8 cellular contexts compared by ENCODE assay signal in the genomic region with DNA sequence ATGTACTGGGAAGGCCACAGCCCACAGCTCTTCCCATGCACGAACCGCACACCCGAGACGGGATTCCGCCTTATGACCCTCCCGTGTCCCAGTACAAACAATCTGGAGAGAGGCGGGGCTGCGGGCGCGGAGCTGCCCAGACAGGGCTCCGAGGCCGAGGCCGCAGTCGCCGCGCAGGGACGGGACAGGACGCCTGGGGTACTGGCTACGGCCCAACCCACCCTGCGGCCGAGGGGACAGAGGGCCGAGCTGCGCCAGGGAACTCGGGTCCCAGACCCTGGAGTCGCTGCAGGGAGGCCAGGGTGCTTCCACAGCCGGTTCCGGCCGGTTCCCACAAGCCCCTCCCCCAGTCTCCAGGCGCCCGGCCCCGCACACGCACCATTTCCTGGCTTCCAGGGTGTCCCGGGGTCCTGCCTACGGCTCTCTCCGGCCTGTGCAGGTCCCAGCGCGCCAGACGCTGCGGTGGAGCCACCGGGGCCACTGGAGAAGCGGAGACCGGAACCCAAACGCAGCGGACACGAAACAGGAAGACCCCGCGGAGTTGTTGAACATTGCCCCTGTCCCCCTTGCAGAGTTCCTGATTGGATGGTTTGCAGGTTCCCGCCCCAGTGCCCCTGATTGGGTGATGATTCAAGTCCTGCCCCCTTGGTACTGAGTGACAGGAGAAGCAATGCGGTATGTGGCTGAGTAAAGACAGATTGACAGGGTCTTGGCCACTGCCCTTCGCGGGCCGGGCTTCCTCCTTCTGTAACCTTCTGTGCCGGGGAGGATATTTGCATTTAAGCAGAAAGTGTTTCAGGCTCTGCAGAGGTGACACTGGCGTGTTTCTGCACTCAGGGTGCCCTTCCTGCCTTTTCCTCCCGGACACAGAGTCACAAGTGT. TPM values are rescaled to one million over a fixed set of nuclear protein-coding genes. Genes with fewer than 3 reads are reported as not detected.
DNase-seq lines count a peak whose midpoint lies in the region; ATAC-seq and TF ChIP-seq lines count a peak whose summit lies in the region.

A gene (minus strand): TSS at position 532 of the 882 bp plus-strand sequence. CDS start 150 bp downstream, at position 382.

- H3K4me3 ChIP-seq in BLaER1, result peak within 1 kb of the TSS; percentile 88
- peak within 1 kb of the TSS; percentile 52 to 62 for H3K4me3 ChIP-seq in left lung

- POLR2A ChIA-PET in activated CD4-positive, alpha-beta T cell treated with anti-CD3 and anti-CD28 coated beads, Interleukin-2, amount 10 ng/mL, durations not matched to agents 7 days and 5 days (lab: Charles Lee), result interaction anchor here (0.6 to 0.9 kb wide), 2 partner anchors 54 to 56 kb away, joined by 3 read pairs; no protein-coding TSS in a partner anchor

- H3K4me3 Mint-ChIP-seq in activated CD4-positive, alpha-beta T cell treated with anti-CD3 and anti-CD28 coated beads, Interleukin-2, amount 10 ng/mL, durations not matched to agents 7 days and 5 days, result peak within 1 kb of the TSS; percentile 93
- peak within 1 kb of the TSS; percentile 85 for H3K4me3 Mint-ChIP-seq in dendritic cell treated with granulocyte-macrophage colony-stimulating factor and Interleukin-4, amounts not matched to agents 40 ng/mL and 50 ng/mL, for 4 days

- peaks cover 38% of the 10 kb centered on the region for H3K4me1 Mint-ChIP-seq in activated CD4-positive, alpha-beta T cell treated with anti-CD3 and anti-CD28 coated beads, Interleukin-2, amount 10 ng/mL, durations not matched to agents 7 days and 5 days
- H3K4me1 Mint-ChIP-seq in dendritic cell treated with granulocyte-macrophage colony-stimulating factor and Interleukin-4, amounts not matched to agents 40 ng/mL and 50 ng/mL, for 4 days (ENCODE audit: low read depth), result peaks cover 17% of the 10 kb centered on the region

- intact Hi-C loops in dendritic cell treated with granulocyte-macrophage colony-stimulating factor and Interleukin-4, amounts not matched to agents 40 ng/mL and 50 ng/mL, for 4 days (cut with micrococcal nuclease), result loop anchor here (5.0 kb wide), 1 partner anchor 54 kb away; no protein-coding TSS in a partner anchor
- intact Hi-C loops in left lung (cut with DNase I), result no loop called here

- no peaks in the 10 kb centered on the region for H3K27me3 ChIP-seq in BLaER1
- H3K27me3 ChIP-seq in left lung, result peaks cover 0 to 10% of the 10 kb centered on the region in 2 donors

- H3K4me1 ChIP-seq in BLaER1, result peaks cover 27% of the 10 kb centered on the region
- H3K4me1 ChIP-seq in left lung, result peaks cover 19 to 30% of the 10 kb centered on the region in 2 donors

- H3K4me2 ChIP-seq in BLaER1, result peak within 1 kb of the TSS; percentile 88

- peaks cover 27% of the 10 kb centered on the region for H3K9me3 ChIP-seq in BLaER1
- H3K9me3 ChIP-seq in left lung, result no peaks in the 10 kb centered on the region

- peaks cover 37% of the 10 kb centered on the region; the same call in 1 of the 2 replicates for H4K20me1 ChIP-seq in BLaER1

- H3K27ac ChIP-seq in BLaER1, result peak within 1 kb of the TSS; percentile 95
- peak within 1 kb of the TSS; percentile 93 to 97 for H3K27ac ChIP-seq in left lung

- ATAC-seq in GM19328 (IDR thresholded peaks at IDR 0.05; ENCODE audit: unreplicated experiment), result peak; percentile 98
- peak; percentile 94 for ATAC-seq in HG03520 (IDR thresholded peaks at IDR 0.05; ENCODE audit: unreplicated experiment)
- ATAC-seq in left lung, result peak; percentile 97

- no peak for TF ChIP-seq CTCF in left lung (IDR thresholded peaks at IDR 0.05)

- CTCF ChIA-PET in activated CD4-positive, alpha-beta T cell treated with anti-CD3 and anti-CD28 coated beads, Interleukin-2, amount 10 ng/mL, durations not matched to agents 7 days and 5 days (lab: Charles Lee), result interaction anchor here (0.6 to 0.7 kb wide), 2 partner anchors 61 to 268 kb away, joined by 4 to 5 read pairs; no protein-coding TSS in a partner anchor

- peak; percentile 99 for DNase-seq in NCI-H69 (lab: John Stamatoyannopoulos, UW)
- peak; percentile 98 for DNase-seq in activated CD4-positive, alpha-beta T cell treated with anti-CD3 and anti-CD28 coated beads, Interleukin-2, amount 10 ng/mL, durations not matched to agents 7 days and 5 days
- DNase-seq in left lung, result peak; percentile 95 to 96
- peak; percentile 78 to 83 for DNase-seq in stimulated activated CD4-positive, alpha-beta T cell treated with anti-CD3 and anti-CD28 coated beads, Interleukin-2, amount 100 ng/mL, for 48 hours

- no peaks in the 10 kb centered on the region for H3K27me3 Mint-ChIP-seq in activated CD4-positive, alpha-beta T cell treated with anti-CD3 and anti-CD28 coated beads, Interleukin-2, amount 10 ng/mL, durations not matched to agents 7 days and 5 days
- H3K27me3 Mint-ChIP-seq in dendritic cell treated with granulocyte-macrophage colony-stimulating factor and Interleukin-4, amounts not matched to agents 40 ng/mL and 50 ng/mL, for 4 days, result peaks cover 10% of the 10 kb centered on the region

- peak within 1 kb of the TSS; percentile 88 for H3K9ac ChIP-seq in BLaER1

- peak within 1 kb of the TSS; percentile 96 for H3K27ac Mint-ChIP-seq in activated CD4-positive, alpha-beta T cell treated with anti-CD3 and anti-CD28 coated beads, Interleukin-2, amount 10 ng/mL, durations not matched to agents 7 days and 5 days
- peak within 1 kb of the TSS; percentile 94 for H3K27ac Mint-ChIP-seq in dendritic cell treated with granulocyte-macrophage colony-stimulating factor and Interleukin-4, amounts not matched to agents 40 ng/mL and 50 ng/mL, for 4 days

- H3K9me3 Mint-ChIP-seq in activated CD4-positive, alpha-beta T cell treated with anti-CD3 and anti-CD28 coated beads, Interleukin-2, amount 10 ng/mL, durations not matched to agents 7 days and 5 days, result peaks cover 7% of the 10 kb centered on the region
- H3K9me3 Mint-ChIP-seq in dendritic cell treated with granulocyte-macrophage colony-stimulating factor and Interleukin-4, amounts not matched to agents 40 ng/mL and 50 ng/mL, for 4 days, result peaks cover 16% of the 10 kb centered on the region

- H3K36me3 ChIP-seq in BLaER1, result peaks cover 38% of the 10 kb centered on the region
- peaks cover 0 to 16% of the 10 kb centered on the region in 2 donors for H3K36me3 ChIP-seq in left lung

- H3K36me3 Mint-ChIP-seq in activated CD4-positive, alpha-beta T cell treated with anti-CD3 and anti-CD28 coated beads, Interleukin-2, amount 10 ng/mL, durations not matched to agents 7 days and 5 days (ENCODE audit: low read depth), result peaks cover 37% of the 10 kb centered on the region
- peaks cover 58% of the 10 kb centered on the region for H3K36me3 Mint-ChIP-seq in dendritic cell treated with granulocyte-macrophage colony-stimulating factor and Interleukin-4, amounts not matched to agents 40 ng/mL and 50 ng/mL, for 4 days (ENCODE audit: low read depth)

RNA-seq across cellular contexts. Expression of the gene that starts here (rescaled TPM):
- 10 to 100 TPM; 11.1 to 12.1 TPM for total RNA-seq in activated CD4-positive, alpha-beta T cell treated with anti-CD3 and anti-CD28 coated beads, Interleukin-2, amount 10 ng/mL, durations not matched to agents 7 days and 5 days
- 10 to 100 TPM in 1 of 2 donors, 1 to 10 TPM in 1; 9.9 to 12.5 TPM for total RNA-seq in left lung

Comparison
In these comparisons a context has a peak if more than half of its experiments do, and no peak if none do; other contexts are left out.
1. Peak in every context shown above with its lines: DNase-seq, ATAC-seq, H3K4me3 ChIP-seq and H3K27ac ChIP-seq.